Comparison of ENCODE assay signal across 11 cellular contexts in the genomic region with DNA sequence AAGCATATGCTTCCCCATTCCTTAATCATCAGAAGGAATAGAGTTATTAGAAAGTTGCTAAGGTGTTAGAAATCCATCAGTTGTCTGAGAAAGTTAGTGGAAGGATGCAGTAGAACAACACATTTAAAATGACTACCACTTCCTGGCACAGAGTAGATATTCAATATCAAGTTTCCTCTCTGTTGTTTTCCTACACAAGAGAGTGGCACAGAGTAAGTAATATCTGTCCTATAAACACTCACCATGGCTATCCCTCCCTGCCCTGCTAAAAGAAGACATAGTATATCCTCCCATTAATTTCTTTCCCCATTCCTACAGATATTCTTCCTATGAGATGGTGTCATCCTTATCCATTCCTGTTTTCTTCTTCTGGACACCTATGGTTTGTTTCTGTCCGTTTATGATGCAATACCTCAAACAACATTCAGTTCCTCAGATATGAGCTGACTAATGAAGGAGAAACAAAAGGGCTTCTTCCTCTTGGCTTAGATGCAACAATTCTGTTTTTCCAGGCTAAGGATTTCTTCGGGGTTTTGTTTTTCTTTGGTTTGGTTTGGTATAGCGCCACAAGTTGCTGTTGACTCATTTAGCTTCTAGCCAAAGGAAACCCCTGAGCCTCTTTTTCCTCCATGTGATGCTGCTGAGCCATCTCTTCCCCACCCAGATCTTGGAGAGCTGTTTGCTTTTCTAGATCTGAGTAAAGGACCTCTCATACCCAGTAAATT. TPM values are rescaled to one million over a fixed set of nuclear protein-coding genes. Genes with fewer than 3 reads are reported as not detected.
DNase-seq lines count a peak whose midpoint lies in the region; ATAC-seq and TF ChIP-seq lines count a peak whose summit lies in the region.
"Had no signal": no experiment of that assay in that cellular context is flagged by ENCODE, and none has a peak within 500 bp of the region (broad histone marks: within the 10 kb centered on the region; RNA-seq: fewer than 3 reads in every experiment).

No MANE protein-coding gene starts in this region.

- POLR2A ChIA-PET in AG04449 (lab: Yijun Ruan, JAX), result interaction anchor here (0.7 to 0.8 kb wide), 3 partner anchors 12 to 51 kb away, joined by 3 to 4 read pairs (median 3); no protein-coding TSS in a partner anchor
- POLR2A ChIA-PET in Caco-2 (lab: Charles Lee), result no interaction called here

- no peak overlapping the region for H3K27ac Mint-ChIP-seq in Caco-2 (ENCODE audit: unreplicated experiment)
- H3K27ac Mint-ChIP-seq: stimulated activated memory B cell treated with anti-CD40 and anti-IgM and Interleukin-4, amounts not matched to agents 10 μg/mL and 1 μg/mL and 100 μg/mL, for 72 hours had no signal

- 83% methylated on average over 3 of the region's 3 CpGs for WGBS in hepatocyte (ENCODE audit: low lambda C conversion rate, missing lambda C conversion rate)

- ATAC-seq in left lung, result peak; percentile 78
- no peak for ATAC-seq in HG03442 (IDR thresholded peaks at IDR 0.05; ENCODE audit: unreplicated experiment)
- ATAC-seq in HG03469 (IDR thresholded peaks at IDR 0.05; ENCODE audit: unreplicated experiment), result no peak
- ATAC-seq: stimulated activated memory B cell treated with anti-CD40 and anti-IgM and Interleukin-4, amounts not matched to agents 10 μg/mL and 1 μg/mL and 100 μg/mL, for 72 hours had no signal

- H3K4me1 Mint-ChIP-seq in Caco-2 (ENCODE audit: low read depth, unreplicated experiment), result no peaks in the 10 kb centered on the region
- H3K4me1 Mint-ChIP-seq: stimulated activated memory B cell treated with anti-CD40 and anti-IgM and Interleukin-4, amounts not matched to agents 10 μg/mL and 1 μg/mL and 100 μg/mL, for 72 hours had no signal

- no peaks in the 10 kb centered on the region for H3K27me3 ChIP-seq in left lung
- no peaks in the 10 kb centered on the region for H3K27me3 ChIP-seq in hepatocyte
- H3K27me3 ChIP-seq in Caco-2 (replicated peaks; ENCODE audit: control insufficient read depth, insufficient read depth, low read length), result peaks cover 3% of the 10 kb centered on the region

- peaks cover 12% of the 10 kb centered on the region for H3K27me3 Mint-ChIP-seq in Caco-2 (ENCODE audit: insufficient read depth, unreplicated experiment)

- no TSS peak for BruUV-seq in Caco-2 (replicated peaks; lab: Mats Ljungman, UMichigan)

- H3K4me3 Mint-ChIP-seq in Caco-2 (ENCODE audit: unreplicated experiment), result no peak overlapping the region
- H3K4me3 Mint-ChIP-seq: stimulated activated memory B cell treated with anti-CD40 and anti-IgM and Interleukin-4, amounts not matched to agents 10 μg/mL and 1 μg/mL and 100 μg/mL, for 72 hours had no signal

- H3K9me3 ChIP-seq in left lung (no peaks in the 10 kb centered on the region), hepatocyte (ENCODE audit: low read depth) (no peaks in the 10 kb centered on the region), Caco-2 (no peaks in the 10 kb centered on the region)

- no peak overlapping the region for H2AFZ ChIP-seq in hepatocyte

- H3K4me1 ChIP-seq in left lung (no peaks in the 10 kb centered on the region), hepatocyte (ENCODE audit: insufficient read depth) (no peaks in the 10 kb centered on the region), Caco-2 (no peaks in the 10 kb centered on the region)

- no peaks in the 10 kb centered on the region for H3K36me3 Mint-ChIP-seq in Caco-2 (ENCODE audit: insufficient read depth, unreplicated experiment)
- H3K36me3 Mint-ChIP-seq: stimulated activated memory B cell treated with anti-CD40 and anti-IgM and Interleukin-4, amounts not matched to agents 10 μg/mL and 1 μg/mL and 100 μg/mL, for 72 hours had no signal

- H3K36me3 ChIP-seq in left lung (no peaks in the 10 kb centered on the region), hepatocyte (replicated peaks; ENCODE audit: insufficient read depth, low read depth) (no peaks in the 10 kb centered on the region), Caco-2 (ENCODE audit: control insufficient read depth, insufficient read depth, low read length) (no peaks in the 10 kb centered on the region)

- no peak for TF ChIP-seq CTCF in AG04449 (IDR thresholded peaks at IDR 0.05; ENCODE audit: insufficient read depth, low read length, missing control alignments)
- TF ChIP-seq CTCF in left lung (IDR thresholded peaks at IDR 0.05), result no peak
- no peak for TF ChIP-seq CTCF in hepatocyte (IDR thresholded peaks at IDR 0.05; ENCODE audit: poor library complexity)
- no peak for TF ChIP-seq CTCF in Caco-2 (IDR thresholded peaks at IDR 0.05; ENCODE audit: insufficient read depth in 1 of 2, low read depth in 1 of 2, low read length in 1 of 2, severe bottlenecking in 1 of 2, unreplicated experiment in 1 of 2)

- H3K79me2 ChIP-seq in hepatocyte, result no peaks in the 10 kb centered on the region

- H3K27ac ChIP-seq in left lung, result peak overlapping the region; percentile 19 to 40
- H3K27ac ChIP-seq in hepatocyte, result no peak overlapping the region

- peaks cover 10% of the 10 kb centered on the region for H3K9me3 Mint-ChIP-seq in Caco-2 (ENCODE audit: unreplicated experiment)
- H3K9me3 Mint-ChIP-seq: stimulated activated memory B cell treated with anti-CD40 and anti-IgM and Interleukin-4, amounts not matched to agents 10 μg/mL and 1 μg/mL and 100 μg/mL, for 72 hours had no signal

- H4K20me1 ChIP-seq in hepatocyte (ENCODE audit: insufficient read depth, poor library complexity, severe bottlenecking), result no peaks in the 10 kb centered on the region

- H3K9me2 ChIP-seq in hepatocyte (replicated peaks; ENCODE audit: insufficient read depth), result no peaks in the 10 kb centered on the region

- no peak overlapping the region for H3K4me2 ChIP-seq in hepatocyte

- CTCF ChIA-PET in AG04449 (lab: Yijun Ruan, JAX) (interaction anchor here (0.6 to 9.6 kb wide), 9 partner anchors 8 to 182 kb away, joined by 3 to 155 read pairs (median 4); no protein-coding TSS in a partner anchor), Caco-2 (lab: Charles Lee) (no interaction called here)

- no peak overlapping the region for H3K4me3 ChIP-seq in AG04449 (ENCODE audit: low read depth, low read length)
- no peak overlapping the region for H3K4me3 ChIP-seq in left lung
- no peak overlapping the region for H3K4me3 ChIP-seq in hepatocyte
- H3K4me3 ChIP-seq in Caco-2 (ENCODE audit: low read depth, low read length), result no peak overlapping the region

- intact Hi-C loops in left lung (cut with DNase I), result no loop called here
- intact Hi-C loops in Caco-2 (cut with micrococcal nuclease; ENCODE audit: unreplicated experiment), result no loop called here

- DNase-seq in AG04449 (ENCODE audit: low read depth, low spot score) (peak; percentile 94), HPDE6-E6E7 (ENCODE audit: extremely low spot score) (peak; percentile 55), astrocyte of the hippocampus (ENCODE audit: low read depth, low spot score) (peak; percentile 95), left lung (no peak), hepatocyte (ENCODE audit: low spot score) (no peak), Caco-2 (no peak)
- DNase-seq: GDM1, NCI-H510A had no signal

RNA-seq across cellular contexts. Expression of a gene that starts 32.9 kb away (rescaled TPM):
- total RNA-seq in left lung, result 10 to 100 TPM; 16.0 to 18.6 TPM
- 23.2 and 25.0 TPM in 2 replicates for total RNA-seq in hepatocyte
- polyA plus RNA-seq in hepatocyte, result 25.7 and 37.6 TPM in 2 replicates
- total RNA-seq in Caco-2 (2022), result 7.2 and 8.1 TPM in 2 replicates

Comparison
In these comparisons a context has a peak if more than half of its experiments do, and no peak if none do; other contexts are left out.
1. DNase-seq: peak in AG04449 (single experiment), HPDE6-E6E7 (single experiment) and astrocyte of the hippocampus (single experiment); none in left lung (0 of 2), hepatocyte (single experiment) and Caco-2 (0 of 2).